In genomic region chr21:45543371-45543709, GRCh38 we compare ENCODE assay signal across 11 cellular contexts. TPM values are rescaled to one million over a fixed set of nuclear protein-coding genes. Genes with fewer than 3 reads are reported as not detected.
A peak's percentile ranks its signal among the peaks of the same experiment; 100 is the strongest.
DNase-seq lines count a peak whose midpoint lies in the region; ATAC-seq and TF ChIP-seq lines count a peak whose summit lies in the region.
"Had no signal": no experiment of that assay in that cellular context is flagged by ENCODE, and none has a peak within 500 bp of the region (broad histone marks: within the 10 kb centered on the region; RNA-seq: fewer than 3 reads in every experiment).

No MANE protein-coding gene starts in this region.

- H3K27me3 ChIP-seq in mammary epithelial cell (ENCODE audit: insufficient read depth, low read length) (no peaks in the 10 kb centered on the region), adipocyte (replicated peaks; ENCODE audit: control insufficient read depth, insufficient read depth, low read length) (peaks cover 7% of the 10 kb centered on the region), mesenchymal stem cell (ENCODE audit: control insufficient read depth in 1 of 2, insufficient read depth in 1 of 2, low read length in 2 of 2) (peaks cover 0 to 18% of the 10 kb centered on the region in 2 experiments), foreskin keratinocyte (peaks cover 18% of the 10 kb centered on the region)
- H3K27me3 ChIP-seq: colonic mucosa had no signal

- H3K79me2 ChIP-seq in mammary epithelial cell (ENCODE audit: insufficient read depth, low read length) = peaks cover 23% of the 10 kb centered on the region

- no peak overlapping the region for H3K4me2 ChIP-seq in mammary epithelial cell (ENCODE audit: insufficient read depth, low read depth, low read length)
- H3K4me2 ChIP-seq in mesenchymal stem cell (ENCODE audit: low read length, poor library complexity, severe bottlenecking) = no peak overlapping the region

- H3K9me3 ChIP-seq in mammary epithelial cell (replicated peaks; ENCODE audit: insufficient read depth, low read length) (no peaks in the 10 kb centered on the region), adipocyte (ENCODE audit: control insufficient read depth, low read length) (no peaks in the 10 kb centered on the region), mesenchymal stem cell (ENCODE audit: control insufficient read depth, low read length) (no peaks in the 10 kb centered on the region)
- H3K9me3 ChIP-seq: colonic mucosa had no signal

- no peaks in the 10 kb centered on the region for H3K36me3 Mint-ChIP-seq in MCF 10A (ENCODE audit: insufficient read depth, unreplicated experiment)

- no peak overlapping the region for H3K4ac ChIP-seq in mesenchymal stem cell (ENCODE audit: low read depth in 1 of 2, low read length in 2 of 2)

- no peaks in the 10 kb centered on the region for H3K36me3 ChIP-seq in mammary epithelial cell (ENCODE audit: insufficient read depth, low read length)
- no peaks in the 10 kb centered on the region for H3K36me3 ChIP-seq in adipocyte (ENCODE audit: control insufficient read depth, insufficient read depth, low read length, severe bottlenecking)
- peaks cover 0 to 7% of the 10 kb centered on the region in 2 experiments for H3K36me3 ChIP-seq in mesenchymal stem cell (ENCODE audit: control insufficient read depth in 1 of 2, insufficient read depth in 2 of 2, low read depth in 1 of 2, low read length in 2 of 2)
- H3K36me3 ChIP-seq: colonic mucosa had no signal

- in situ Hi-C loops in mammary epithelial cell (cut with MboI; ENCODE audit: low sequenced_read_pairs in 2 of 2) = no loop called here

- CTCF ChIA-PET in MCF 10A (lab: Yijun Ruan, JAX) = interaction anchor here (0.7 kb wide), 1 partner anchor 263 kb away, joined by 3 read pairs; no protein-coding TSS in a partner anchor
- CTCF ChIA-PET in mammary epithelial cell (lab: Charles Lee; ENCODE audit: low non-redundant PET) = no interaction called here

- H3K4me3 Mint-ChIP-seq in MCF 10A (ENCODE audit: unreplicated experiment) = peak overlapping the region; percentile 40

- no peaks in the 10 kb centered on the region for H3K9me3 Mint-ChIP-seq in MCF 10A (ENCODE audit: unreplicated experiment)

- H3K18ac ChIP-seq in mesenchymal stem cell (ENCODE audit: low read depth in 1 of 2, low read length in 2 of 2) = no peak overlapping the region

- H3K4me1 ChIP-seq in mammary epithelial cell (ENCODE audit: insufficient read depth, low read length) = peaks cover 12% of the 10 kb centered on the region
- peaks cover 18% of the 10 kb centered on the region for H3K4me1 ChIP-seq in adipocyte (ENCODE audit: control insufficient read depth, insufficient read depth, low read length)
- H3K4me1 ChIP-seq in mesenchymal stem cell (ENCODE audit: control insufficient read depth, insufficient read depth, low read depth, low read length) = peaks cover 20% of the 10 kb centered on the region
- H3K4me1 ChIP-seq in foreskin keratinocyte = no peaks in the 10 kb centered on the region

- H4K20me1 ChIP-seq in mammary epithelial cell (ENCODE audit: insufficient read depth, low read length) = no peaks in the 10 kb centered on the region

- 100% methylated on average over 5 of the region's 11 CpGs for WGBS in mammary epithelial cell (ENCODE audit: low coverage, missing lambda C conversion rate)
- 93% methylated on average over 11 of the region's 11 CpGs for WGBS in mesenchymal stem cell

- no peak overlapping the region for H2BK15ac ChIP-seq in mesenchymal stem cell (ENCODE audit: low read depth, poor library complexity, severe bottlenecking)

- ATAC-seq in HG02852 (IDR thresholded peaks at IDR 0.05; ENCODE audit: unreplicated experiment) = no peak
- ATAC-seq in foreskin keratinocyte = no peak

- no peaks in the 10 kb centered on the region for H3K27me3 Mint-ChIP-seq in MCF 10A (ENCODE audit: insufficient read depth, unreplicated experiment)

- H3K9ac ChIP-seq in mammary epithelial cell (ENCODE audit: insufficient read depth, low read length) (no peak overlapping the region), adipocyte (ENCODE audit: low read length) (peak overlapping the region; percentile 66), mesenchymal stem cell (ENCODE audit: low read length) (peak overlapping the region; percentile 36)

- H2BK5ac ChIP-seq in mesenchymal stem cell (ENCODE audit: low read depth, low read length, poor library complexity, severe bottlenecking) = no peak overlapping the region

- no peak for TF ChIP-seq CTCF in MCF 10A (IDR thresholded peaks at IDR 0.05; ENCODE audit: unreplicated experiment)
- no peak for TF ChIP-seq CTCF in mammary epithelial cell (conservative IDR thresholded peaks at IDR 0.05 in 1 of 2, IDR thresholded peaks at IDR 0.05 in 1 of 2; ENCODE audit: extremely low read depth in 1 of 2, insufficient read depth in 1 of 2, low read depth in 1 of 2, low read length in 2 of 2)
- TF ChIP-seq CTCF in foreskin keratinocyte (conservative IDR thresholded peaks at IDR 0.05) = no peak

- H3K4me1 Mint-ChIP-seq in MCF 10A (ENCODE audit: insufficient read depth, unreplicated experiment) = peaks cover 5% of the 10 kb centered on the region

- dilution Hi-C loops in mammary epithelial cell (cut with HindIII; ENCODE audit: low sequenced_read_pairs) = no loop called here

- POLR2A ChIA-PET in MCF 10A (lab: Yijun Ruan, JAX) = interaction anchor here (0.8 kb wide), 1 partner anchor 13 kb away, joined by 4 read pairs; no protein-coding TSS in a partner anchor

- no peak overlapping the region for H3K14ac ChIP-seq in mesenchymal stem cell (ENCODE audit: low read length in 2 of 2)

- intact Hi-C loops in MCF 10A (cut with micrococcal nuclease) (no loop called here), mammary epithelial cell (cut with micrococcal nuclease) (no loop called here)

- no peak overlapping the region for H2BK12ac ChIP-seq in mesenchymal stem cell (ENCODE audit: low read length in 2 of 2)

- BruUV-seq in MCF 10A (replicated peaks; lab: Mats Ljungman, UMichigan) (no TSS peak), mammary epithelial cell (replicated peaks; lab: Mats Ljungman, UMichigan) (no TSS peak)

- H3K27ac Mint-ChIP-seq in MCF 10A (ENCODE audit: low read depth, unreplicated experiment) = no peak overlapping the region

- H3K23ac ChIP-seq in mesenchymal stem cell (ENCODE audit: low read length in 2 of 2) = no peak overlapping the region

- no peak overlapping the region for H2BK120ac ChIP-seq in mesenchymal stem cell (ENCODE audit: low read depth, low read length)

- H2AFZ ChIP-seq in mammary epithelial cell (ENCODE audit: low read depth, low read length) (no peak overlapping the region), mesenchymal stem cell (ENCODE audit: low read depth, low read length) (no peak overlapping the region)

- H3K79me1 ChIP-seq in mesenchymal stem cell (replicated peaks; ENCODE audit: low read length, poor library complexity, severe bottlenecking) = peaks cover 16% of the 10 kb centered on the region

- no peak overlapping the region for H4K91ac ChIP-seq in mesenchymal stem cell (ENCODE audit: low read length)

- H3K4me3 ChIP-seq in mammary epithelial cell (replicated peaks in 1 of 3; ENCODE audit: insufficient read depth in 1 of 3, low read depth in 2 of 3, low read length in 3 of 3) (no peak overlapping the region), adipocyte (ENCODE audit: low read length) (no peak overlapping the region), mesenchymal stem cell (ENCODE audit: insufficient read depth in 1 of 2, low read depth in 1 of 2, low read length in 2 of 2) (peak overlapping the region in 1 of 2 experiments; percentile 62)

- DNase-seq in MCF 10A (ENCODE audit: unreplicated experiment) = no peak
- DNase-seq in mammary epithelial cell = no peak
- DNase-seq in adipocyte (ENCODE audit: low read depth) = no peak
- no peak for DNase-seq in mesenchymal stem cell
- peak; percentile 43 for DNase-seq in ureter (ENCODE audit: low spot score)
- DNase-seq in NOMO-1 (lab: John Stamatoyannopoulos, UW; ENCODE audit: unreplicated experiment in 2 of 2) = no peak
- DNase-seq in foreskin keratinocyte = no peak
- DNase-seq: NCI-H2171, T-helper 9 cell had no signal

- H3K27ac ChIP-seq in mammary epithelial cell (ENCODE audit: insufficient read depth, low read depth, low read length) (no peak overlapping the region), mesenchymal stem cell (ENCODE audit: low read length, poor library complexity, severe bottlenecking) (no peak overlapping the region), foreskin keratinocyte (no peak overlapping the region)
- H3K27ac ChIP-seq: colonic mucosa had no signal

- H4K8ac ChIP-seq in mesenchymal stem cell (ENCODE audit: low read length) = no peak overlapping the region

- H2AK5ac ChIP-seq in mesenchymal stem cell (ENCODE audit: low read length, severe bottlenecking) = no peak overlapping the region

RNA-seq across cellular contexts. Expression of gene SLC19A1, which starts 1.1 kb away (rescaled TPM):
- total RNA-seq in MCF 10A (2022) (16.0 and 25.4 TPM in 2 replicates), mammary epithelial cell (10 to 100 TPM in 1 of 2 donors, 1 to 10 TPM in 1; 3.7 to 15.6 TPM), ureter (23.0 TPM), foreskin keratinocyte (11.3 and 12.7 TPM in 2 replicates)
- polyA plus RNA-seq in mammary epithelial cell (10.7 TPM), foreskin keratinocyte (12.1 and 14.7 TPM in 2 replicates)
- polyA minus RNA-seq in mammary epithelial cell = 8.7 TPM
- polyA plus RNA-seq in mesenchymal stem cell (2013, experiment 1 of 2) = 7.5 TPM
- polyA plus RNA-seq in mesenchymal stem cell (2013, experiment 2 of 2) = 6.8 TPM
